In genomic region chr6:108768176-108768555, GRCh38 we compare ENCODE assay signal across 25 cellular contexts.
"Had no signal": no experiment of that assay in that cellular context is flagged by ENCODE, and none has a peak within 500 bp of the region (broad histone marks: within the 10 kb centered on the region; RNA-seq: fewer than 3 reads in every experiment).

No MANE protein-coding gene starts in this region.

- H3K4me3 ChIP-seq: esophagus muscularis mucosa, heart left ventricle, right lobe of liver, tibial nerve, uterus had no signal

- H3K4me3 Mint-ChIP-seq: activated T-cell treated with anti-CD3 and anti-CD28 coated beads, Interleukin-2, amount 50 U/mL, for 4 hours; activated T-helper 17 cell treated with anti-CD3 and anti-CD28 coated beads, Interleukin-2, amount 50 U/mL, for 72 hours; central memory CD8-positive, alpha-beta T cell; dendritic cell treated with granulocyte-macrophage colony-stimulating factor and Interleukin-4, amounts not matched to agents 40 ng/mL and 50 ng/mL, for 4 days; immature natural killer cell; neural crest cell had no signal

- DNase-seq: activated CD4-positive, alpha-beta T cell treated with anti-CD3 and anti-CD28 coated beads for 4 hours; activated CD4-positive, alpha-beta T cell treated with anti-CD3 and anti-CD28 coated beads, Interleukin-2, amount 50 U/mL, for 48 hours; activated CD4-positive, CD25-positive, alpha-beta regulatory T cell; activated gamma-delta T cell treated with Interleukin-2 at 50 U/mL for 16 hours; activated naive CD4-positive, alpha-beta T cell treated with anti-CD3 and anti-CD28 coated beads, Interleukin-2, amount 50 U/mL, for 16 hours; activated T-cell treated with anti-CD3 and anti-CD28 coated beads, Interleukin-2, amount 50 U/mL, for 4 hours; effector CD4-positive, alpha-beta T cell; foreskin keratinocyte; heart left ventricle; hypothalamus; immature natural killer cell; kidney; left colon; mammary epithelial cell; posterior cingulate gyrus; right lobe of liver; stimulated activated CD4-positive, alpha-beta T cell treated with anti-CD3 and anti-CD28 coated beads, Interleukin-2, amount 100 ng/mL, for 48 hours; stimulated activated naive CD4-positive, alpha-beta T cell treated with Interleukin-2 at 50 U/mL for 16 hours; uterus had no signal

- H3K27ac Mint-ChIP-seq: activated T-helper 17 cell treated with anti-CD3 and anti-CD28 coated beads, Interleukin-2, amount 50 U/mL, for 72 hours; dendritic cell treated with granulocyte-macrophage colony-stimulating factor and Interleukin-4, amounts not matched to agents 40 ng/mL and 50 ng/mL, for 4 days had no signal

- H3K4me1 Mint-ChIP-seq: activated T-helper 17 cell treated with anti-CD3 and anti-CD28 coated beads, Interleukin-2, amount 50 U/mL, for 72 hours had no signal

- H3K27ac ChIP-seq: esophagus muscularis mucosa, foreskin keratinocyte, heart left ventricle, right lobe of liver, tibial nerve, uterus had no signal

- H3K4me1 ChIP-seq: foreskin keratinocyte, uterus had no signal

- ATAC-seq: activated T-cell treated with anti-CD3 and anti-CD28 coated beads, Interleukin-2, amount 50 U/mL, for 4 hours; foreskin keratinocyte; heart left ventricle; right lobe of liver had no signal

- H3K9me3 Mint-ChIP-seq: activated T-cell treated with anti-CD3 and anti-CD28 coated beads, Interleukin-2, amount 50 U/mL, for 4 hours; activated T-helper 17 cell treated with anti-CD3 and anti-CD28 coated beads, Interleukin-2, amount 50 U/mL, for 72 hours; central memory CD8-positive, alpha-beta T cell; dendritic cell treated with granulocyte-macrophage colony-stimulating factor and Interleukin-4, amounts not matched to agents 40 ng/mL and 50 ng/mL, for 4 days had no signal

- H3K36me3 ChIP-seq: esophagus muscularis mucosa, heart left ventricle, right lobe of liver, tibial nerve had no signal

- H3K27me3 ChIP-seq: esophagus muscularis mucosa, foreskin keratinocyte, heart left ventricle, right lobe of liver, tibial nerve, uterus had no signal

- H3K9me3 ChIP-seq: esophagus muscularis mucosa, heart left ventricle, right lobe of liver, tibial nerve, uterus had no signal
